Comparison of ENCODE assay signal across 16 cellular contexts in genomic region chr9:95740217-95741004, GRCh38.
"Had no signal": no experiment of that assay in that cellular context is flagged by ENCODE, and none has a peak within 500 bp of the region (broad histone marks: within the 10 kb centered on the region; RNA-seq: fewer than 3 reads in every experiment).

No MANE protein-coding gene starts in this region.

- H2AFZ ChIP-seq: hepatocyte had no signal

- DNase-seq: activated CD4-positive, alpha-beta memory T cell treated with anti-CD3 and anti-CD28 coated beads for 36 hours; activated CD8-positive, alpha-beta memory T cell treated with anti-CD3 and anti-CD28 coated beads, Interleukin-2, amount 10 ng/mL, durations not matched to agents 7 days and 5 days; cerebellar nuclear complex; effector memory CD4-positive, alpha-beta T cell; foreskin fibroblast; left cardiac atrium; mesendoderm; naive thymus-derived CD8-positive, alpha-beta T cell; stimulated activated CD4-positive, alpha-beta T cell treated with anti-CD3 and anti-CD28 coated beads, Interleukin-2, amount 100 ng/mL, for 24 hours had no signal

- FAIRE-seq: bronchial epithelial cell, islet of Langerhans had no signal

- H3K36me3 Mint-ChIP-seq: activated CD4-positive, alpha-beta memory T cell treated with anti-CD3 and anti-CD28 coated beads for 36 hours; activated CD8-positive, alpha-beta memory T cell treated with anti-CD3 and anti-CD28 coated beads, Interleukin-2, amount 10 ng/mL, durations not matched to agents 7 days and 5 days; naive thymus-derived CD8-positive, alpha-beta T cell had no signal

- H3K9me3 Mint-ChIP-seq: activated CD4-positive, alpha-beta memory T cell treated with anti-CD3 and anti-CD28 coated beads for 36 hours; dendritic cell treated with granulocyte-macrophage colony-stimulating factor and Interleukin-4, amounts not matched to agents 40 ng/mL and 50 ng/mL, for 4 days; naive thymus-derived CD8-positive, alpha-beta T cell; stimulated activated naive CD8-positive, alpha-beta T cell treated with anti-CD3 and anti-CD28 coated beads, Interleukin-15, Interleukin-2, amounts not matched to agents 100 ng/mL and 50 ng/mL, for 24 hours had no signal

- H3K27ac Mint-ChIP-seq: activated CD4-positive, alpha-beta memory T cell treated with anti-CD3 and anti-CD28 coated beads for 36 hours; activated CD8-positive, alpha-beta memory T cell treated with anti-CD3 and anti-CD28 coated beads, Interleukin-2, amount 10 ng/mL, durations not matched to agents 7 days and 5 days; activated naive CD8-positive, alpha-beta T cell; dendritic cell treated with granulocyte-macrophage colony-stimulating factor and Interleukin-4, amounts not matched to agents 40 ng/mL and 50 ng/mL, for 4 days; stimulated activated naive CD8-positive, alpha-beta T cell treated with anti-CD3 and anti-CD28 coated beads, Interleukin-15, Interleukin-2, amounts not matched to agents 100 ng/mL and 50 ng/mL, for 24 hours had no signal

- H3K9me3 ChIP-seq: tibial nerve had no signal

- ATAC-seq: activated CD8-positive, alpha-beta memory T cell treated with anti-CD3 and anti-CD28 coated beads, Interleukin-2, amount 10 ng/mL, durations not matched to agents 7 days and 5 days; left cardiac atrium; naive thymus-derived CD8-positive, alpha-beta T cell had no signal

- H3K4me3 Mint-ChIP-seq: activated CD4-positive, alpha-beta memory T cell treated with anti-CD3 and anti-CD28 coated beads for 36 hours; activated CD8-positive, alpha-beta memory T cell treated with anti-CD3 and anti-CD28 coated beads, Interleukin-2, amount 10 ng/mL, durations not matched to agents 7 days and 5 days; activated naive CD8-positive, alpha-beta T cell; dendritic cell treated with granulocyte-macrophage colony-stimulating factor and Interleukin-4, amounts not matched to agents 40 ng/mL and 50 ng/mL, for 4 days; naive thymus-derived CD8-positive, alpha-beta T cell; stimulated activated naive CD8-positive, alpha-beta T cell treated with anti-CD3 and anti-CD28 coated beads, Interleukin-15, Interleukin-2, amounts not matched to agents 100 ng/mL and 50 ng/mL, for 24 hours had no signal

- H3K4me3 ChIP-seq: hepatocyte, tibial nerve had no signal

- H3K36me3 ChIP-seq: tibial nerve had no signal

- H3K4me2 ChIP-seq: hepatocyte had no signal

- H3K27me3 Mint-ChIP-seq: activated CD4-positive, alpha-beta memory T cell treated with anti-CD3 and anti-CD28 coated beads for 36 hours; activated naive CD8-positive, alpha-beta T cell had no signal

- H3K79me2 ChIP-seq: hepatocyte had no signal

- H3K27ac ChIP-seq: hepatocyte had no signal

- H3K27me3 ChIP-seq: hepatocyte, tibial nerve had no signal
